10 cellular contexts compared by ENCODE assay signal in genomic region chr10:132938472-132939329, GRCh38. TPM values are rescaled to one million over a fixed set of nuclear protein-coding genes. Genes with fewer than 3 reads are reported as not detected.
DNase-seq lines count a peak whose midpoint lies in the region; ATAC-seq and TF ChIP-seq lines count a peak whose summit lies in the region.
"Had no signal": no experiment of that assay in that cellular context is flagged by ENCODE, and none has a peak within 500 bp of the region (broad histone marks: within the 10 kb centered on the region; RNA-seq: fewer than 3 reads in every experiment).

No MANE protein-coding gene starts in this region.

- H3K4me3 ChIP-seq in choroid plexus epithelial cell (ENCODE audit: low read depth, low read length) (no peak overlapping the region), uterus (no peak overlapping the region)

- no peaks in the 10 kb centered on the region for H3K9me3 ChIP-seq in uterus

- H3K4me1 Mint-ChIP-seq in activated T-cell treated with anti-CD3 and anti-CD28 coated beads, Interleukin-2, amount 50 U/mL, for 4 hours (ENCODE audit: low read depth) = peaks cover 3% of the 10 kb centered on the region
- peaks cover 10% of the 10 kb centered on the region for H3K4me1 Mint-ChIP-seq in activated T-cell treated with anti-CD3 and anti-CD28 coated beads, Interleukin-2, amount 50 U/mL, for 24 hours (ENCODE audit: low read depth)

- no peaks in the 10 kb centered on the region for H3K9me3 Mint-ChIP-seq in activated T-cell treated with anti-CD3 and anti-CD28 coated beads, Interleukin-2, amount 50 U/mL, for 4 hours
- H3K9me3 Mint-ChIP-seq in activated T-cell treated with anti-CD3 and anti-CD28 coated beads, Interleukin-2, amount 50 U/mL, for 24 hours = no peaks in the 10 kb centered on the region

- no peak for TF ChIP-seq POLR2A in uterus (IDR thresholded peaks at IDR 0.05)

- no peaks in the 10 kb centered on the region for H3K36me3 ChIP-seq in uterus

- no peak overlapping the region for H3K27ac ChIP-seq in uterus

- intact Hi-C loops in sciatic nerve (cut with DNase I) (no loop called here), uterus (cut with DNase I; ENCODE audit: low total_unique reads) (no loop called here)

- no peaks in the 10 kb centered on the region for H3K36me3 Mint-ChIP-seq in activated T-cell treated with anti-CD3 and anti-CD28 coated beads, Interleukin-2, amount 50 U/mL, for 4 hours (ENCODE audit: insufficient read depth)
- no peaks in the 10 kb centered on the region for H3K36me3 Mint-ChIP-seq in activated T-cell treated with anti-CD3 and anti-CD28 coated beads, Interleukin-2, amount 50 U/mL, for 24 hours (ENCODE audit: low read depth)

- H3K27me3 Mint-ChIP-seq in activated T-cell treated with anti-CD3 and anti-CD28 coated beads, Interleukin-2, amount 50 U/mL, for 4 hours (ENCODE audit: low read depth) = peaks cover 41% of the 10 kb centered on the region
- H3K27me3 Mint-ChIP-seq in activated T-cell treated with anti-CD3 and anti-CD28 coated beads, Interleukin-2, amount 50 U/mL, for 24 hours = peaks cover 53% of the 10 kb centered on the region

- no peak for DNase-seq in activated T-cell treated with anti-CD3 and anti-CD28 coated beads, Interleukin-2, amount 50 U/mL, for 4 hours
- no peak for DNase-seq in activated T-cell treated with anti-CD3 and anti-CD28 coated beads, Interleukin-2, amount 50 U/mL, for 24 hours
- DNase-seq in KBM-7 (peak; percentile 36), choroid plexus epithelial cell (ENCODE audit: low read depth) (peak; percentile 25), sciatic nerve (ENCODE audit: low spot score) (peak; percentile 53), uterus (no peak), NCI-H1436 (lab: John Stamatoyannopoulos, UW) (no peak)
- DNase-seq: GF-D8 had no signal

- H3K4me1 ChIP-seq in uterus = no peaks in the 10 kb centered on the region

- no peak overlapping the region for H3K27ac Mint-ChIP-seq in activated T-cell treated with anti-CD3 and anti-CD28 coated beads, Interleukin-2, amount 50 U/mL, for 24 hours

- H3K27me3 ChIP-seq in uterus = no peaks in the 10 kb centered on the region

- peak; percentile 16 to 34 for ATAC-seq in activated T-cell treated with anti-CD3 and anti-CD28 coated beads, Interleukin-2, amount 50 U/mL, for 4 hours
- ATAC-seq in sciatic nerve (no peak), HG03025 (IDR thresholded peaks at IDR 0.05; ENCODE audit: low FRiP score, unreplicated experiment) (no peak)

- peak; percentile 60 for TF ChIP-seq CTCF in choroid plexus epithelial cell (conservative IDR thresholded peaks at IDR 0.05; ENCODE audit: low read depth, low read length)
- no peak for TF ChIP-seq CTCF in uterus (IDR thresholded peaks at IDR 0.05)

- H3K4me3 Mint-ChIP-seq in activated T-cell treated with anti-CD3 and anti-CD28 coated beads, Interleukin-2, amount 50 U/mL, for 4 hours = no peak overlapping the region
- no peak overlapping the region for H3K4me3 Mint-ChIP-seq in activated T-cell treated with anti-CD3 and anti-CD28 coated beads, Interleukin-2, amount 50 U/mL, for 24 hours

- in situ Hi-C loops in KBM-7 (cut with MboI; ENCODE audit: low pct_unique_long_range_greater_than_20kb, low sequenced_read_pairs) = no loop called here

RNA-seq across cellular contexts. Expression of gene CFAP46, which starts 3.7 kb away (rescaled TPM):
- under 1 TPM; 0.22 to 0.53 (median 0.42) TPM for total RNA-seq in activated T-cell treated with anti-CD3 and anti-CD28 coated beads, Interleukin-2, amount 50 U/mL, for 4 hours
- total RNA-seq in sciatic nerve (1.1 TPM), uterus (1 to 10 TPM in 2 of 4 donors, under 1 TPM in 2; 0.29 to 9.0 (median 2.7) TPM)
- total RNA-seq: mesenteric fat pad had no signal

Comparison
In these comparisons a context has a peak if more than half of its experiments do, and no peak if none do; other contexts are left out.
1. ATAC-seq: peak in activated T-cell treated with anti-CD3 and anti-CD28 coated beads, Interleukin-2, amount 50 U/mL, for 4 hours (2 of 2); none in sciatic nerve (single experiment) and HG03025 (single experiment).
2. DNase-seq: peak in KBM-7 (single experiment), choroid plexus epithelial cell (single experiment) and sciatic nerve (single experiment); none in activated T-cell treated with anti-CD3 and anti-CD28 coated beads, Interleukin-2, amount 50 U/mL, for 4 hours (single experiment), activated T-cell treated with anti-CD3 and anti-CD28 coated beads, Interleukin-2, amount 50 U/mL, for 24 hours (single experiment), uterus (0 of 2) and NCI-H1436 (single experiment).